ENCODE assay signal across 11 cellular contexts in the genomic region with DNA sequence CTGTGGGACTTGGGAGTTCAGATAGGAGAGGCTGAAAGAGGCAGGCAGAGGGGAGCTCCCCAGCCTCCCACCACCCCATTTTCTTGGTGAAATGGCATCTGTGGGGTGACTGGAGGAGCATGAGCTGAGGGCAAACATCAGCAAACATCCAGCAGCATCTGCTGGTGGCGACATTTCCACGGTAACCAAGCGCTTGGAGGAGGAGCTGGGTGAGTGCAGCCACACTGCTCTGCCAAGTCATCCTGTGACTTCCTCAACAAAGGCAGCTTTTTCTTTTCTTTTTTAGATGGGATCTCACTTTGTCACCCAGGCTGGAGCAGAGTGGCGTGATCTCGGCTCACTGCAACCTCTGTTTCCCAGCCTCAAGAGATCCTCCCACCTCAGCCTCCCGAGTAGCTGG. TPM values are rescaled to one million over a fixed set of nuclear protein-coding genes. Genes with fewer than 3 reads are reported as not detected.
A peak's percentile ranks its signal among the peaks of the same experiment; 100 is the strongest.
DNase-seq lines count a peak whose midpoint lies in the region; ATAC-seq and TF ChIP-seq lines count a peak whose summit lies in the region.
"Had no signal": no experiment of that assay in that cellular context is flagged by ENCODE, and none has a peak within 500 bp of the region (broad histone marks: within the 10 kb centered on the region; RNA-seq: fewer than 3 reads in every experiment).

No MANE protein-coding gene starts in this region.

- TF ChIP-seq CTCF in CD8-positive, alpha-beta T cell (IDR thresholded peaks at IDR 0.05): no peak
- TF ChIP-seq CTCF in WERI-Rb-1 (IDR thresholded peaks at IDR 0.05; ENCODE audit: low read depth, low read length): no peak

- H3K27me3 Mint-ChIP-seq in CD8-positive, alpha-beta T cell (ENCODE audit: low read depth): no peaks in the 10 kb centered on the region
- H3K27me3 Mint-ChIP-seq: progenitor cell of endocrine pancreas had no signal

- H3K27ac Mint-ChIP-seq in CD8-positive, alpha-beta T cell: peak overlapping the region; percentile 80
- H3K27ac Mint-ChIP-seq in activated naive CD4-positive, alpha-beta T cell treated with anti-CD3 and anti-CD28 coated beads, Interleukin-2, amount 50 U/mL, for 72 hours: peak overlapping the region; percentile 55 to 79
- H3K27ac Mint-ChIP-seq: progenitor cell of endocrine pancreas had no signal

- H3K36me3 ChIP-seq in CD8-positive, alpha-beta T cell (ENCODE audit: insufficient read depth, low read length): no peaks in the 10 kb centered on the region
- peaks cover 73% of the 10 kb centered on the region for H3K36me3 ChIP-seq in WERI-Rb-1

- no peak overlapping the region for H3K27ac ChIP-seq in CD8-positive, alpha-beta T cell (ENCODE audit: low read depth, low read length)
- no peak overlapping the region for H3K27ac ChIP-seq in WERI-Rb-1
- H3K27ac ChIP-seq: stomach had no signal

- H3K9me3 ChIP-seq in CD8-positive, alpha-beta T cell (ENCODE audit: low read length): no peaks in the 10 kb centered on the region
- H3K9me3 ChIP-seq in WERI-Rb-1 (ENCODE audit: severe bottlenecking): no peaks in the 10 kb centered on the region
- H3K9me3 ChIP-seq: stomach had no signal

- peaks cover 56% of the 10 kb centered on the region for H3K36me3 Mint-ChIP-seq in CD8-positive, alpha-beta T cell
- H3K36me3 Mint-ChIP-seq in activated naive CD4-positive, alpha-beta T cell treated with anti-CD3 and anti-CD28 coated beads, Interleukin-2, amount 50 U/mL, for 72 hours: peaks cover 10 to 35% of the 10 kb centered on the region in 2 donors

- H3K4me1 Mint-ChIP-seq in CD8-positive, alpha-beta T cell (ENCODE audit: low read depth): peaks cover 79% of the 10 kb centered on the region

- no peaks in the 10 kb centered on the region for H3K27me3 ChIP-seq in CD8-positive, alpha-beta T cell (ENCODE audit: insufficient read depth, low read length)
- H3K27me3 ChIP-seq in WERI-Rb-1 (ENCODE audit: insufficient read depth, low read depth, severe bottlenecking): no peaks in the 10 kb centered on the region
- H3K27me3 ChIP-seq: stomach had no signal

- no peaks in the 10 kb centered on the region for H3K9me3 Mint-ChIP-seq in CD8-positive, alpha-beta T cell
- H3K9me3 Mint-ChIP-seq in activated naive CD4-positive, alpha-beta T cell treated with anti-CD3 and anti-CD28 coated beads, Interleukin-2, amount 50 U/mL, for 72 hours: no peaks in the 10 kb centered on the region

- POLR2A ChIA-PET in CD8-positive, alpha-beta T cell (lab: Charles Lee): interaction anchor here (0.7 to 1.5 kb wide), 2 partner anchors 52 to 126 kb away, joined by 3 read pairs; a partner anchor contains a TSS

- peak; percentile 59 for ATAC-seq in CD8-positive, alpha-beta T cell
- peak; percentile 58 to 87 for ATAC-seq in activated naive CD4-positive, alpha-beta T cell treated with anti-CD3 and anti-CD28 coated beads, Interleukin-2, amount 50 U/mL, for 72 hours
- no peak for ATAC-seq in HG03521 (IDR thresholded peaks at IDR 0.05; ENCODE audit: unreplicated experiment)

- no peak overlapping the region for H3K4me3 ChIP-seq in CD8-positive, alpha-beta T cell (ENCODE audit: low read depth, low read length)
- H3K4me3 ChIP-seq in WERI-Rb-1 (ENCODE audit: low read depth, low read length): no peak overlapping the region
- H3K4me3 ChIP-seq: stomach had no signal

- CTCF ChIA-PET in CD8-positive, alpha-beta T cell (lab: Charles Lee): interaction anchor here (1.4 kb wide), 1 partner anchor 15 kb away, joined by 5 read pairs; no protein-coding TSS in a partner anchor

- peak in 2 of 7 experiments; percentile 25 to 31 for DNase-seq in CD8-positive, alpha-beta T cell
- DNase-seq in HT1080 (ENCODE audit: low read depth) (peak; percentile 22), lung microvascular endothelial cell (ENCODE audit: low read depth in 2 of 2) (peak; percentile 32 to 41), WERI-Rb-1 (no peak), SW 1271 (lab: John Stamatoyannopoulos, UW) (no peak), NCI-H187 treated with DMSO at 0.1 percent for 48 hours (lab: John Stamatoyannopoulos, UW) (no peak)
- DNase-seq in activated naive CD4-positive, alpha-beta T cell treated with anti-CD3 and anti-CD28 coated beads, Interleukin-2, amount 50 U/mL, for 72 hours (ENCODE audit: low spot score in 2 of 2): peak in 1 of 2 donors; percentile 31
- DNase-seq: NCI-H2227 treated with DMSO at 0.1 percent for 48 hours, stomach had no signal

- no peak overlapping the region for H3K4me3 Mint-ChIP-seq in CD8-positive, alpha-beta T cell

- peaks cover 72% of the 10 kb centered on the region for H3K4me1 ChIP-seq in CD8-positive, alpha-beta T cell (ENCODE audit: insufficient read depth, low read length)

- intact Hi-C loops in CD8-positive, alpha-beta T cell (cut with DNase I, micrococcal nuclease): no loop called here

RNA-seq across cellular contexts. Expression of a gene that starts 5.6 kb away (rescaled TPM):
- 10 to 100 TPM; 62.0 to 69.0 TPM for total RNA-seq in CD8-positive, alpha-beta T cell
- 163 and 170 TPM in 2 replicates for total RNA-seq in HT1080 (2014; rRNA removed; shearing (Covaris generic))
- polyA plus RNA-seq in HT1080 (2015; cell fraction: cytosol; rRNA removed): 85.0 and 106 TPM in 2 replicates
- 26.0 and 26.6 TPM in 2 replicates for polyA plus RNA-seq in HT1080 (2015; cell fraction: nucleus; rRNA removed)
- 100 to 1,000 TPM; 142 to 148 TPM for total RNA-seq in activated naive CD4-positive, alpha-beta T cell treated with anti-CD3 and anti-CD28 coated beads, Interleukin-2, amount 50 U/mL, for 72 hours
- total RNA-seq in lung microvascular endothelial cell: 32.7 and 34.7 TPM in 2 replicates

RNA-seq across cellular contexts. Expression of a gene that starts 18.3 kb away (rescaled TPM):
- total RNA-seq in CD8-positive, alpha-beta T cell: 10 to 100 TPM; 19.0 to 20.4 TPM
- not detected in 2 replicates for total RNA-seq in HT1080 (2014; rRNA removed; shearing (Covaris generic))
- 0.60 and 2.5 TPM in 2 replicates for polyA plus RNA-seq in HT1080 (2015; cell fraction: cytosol; rRNA removed)
- 0.35 and 2.2 TPM in 2 replicates for polyA plus RNA-seq in HT1080 (2015; cell fraction: nucleus; rRNA removed)
- 10 to 100 TPM in 1 of 2 donors, 1 to 10 TPM in 1; 5.9 to 21.6 TPM for total RNA-seq in activated naive CD4-positive, alpha-beta T cell treated with anti-CD3 and anti-CD28 coated beads, Interleukin-2, amount 50 U/mL, for 72 hours
- total RNA-seq in lung microvascular endothelial cell: 1.8 and 2.8 TPM in 2 replicates

RNA-seq across cellular contexts. Expression of a gene that starts 31.3 kb away (rescaled TPM):
- 10 to 100 TPM; 50.0 to 53.4 TPM for total RNA-seq in CD8-positive, alpha-beta T cell
- 39.3 and 45.8 TPM in 2 replicates for total RNA-seq in HT1080 (2014; rRNA removed; shearing (Covaris generic))
- polyA plus RNA-seq in HT1080 (2015; cell fraction: cytosol; rRNA removed): 24.0 and 30.4 TPM in 2 replicates
- 23.4 and 24.6 TPM in 2 replicates for polyA plus RNA-seq in HT1080 (2015; cell fraction: nucleus; rRNA removed)
- 10 to 100 TPM; 15.6 to 40.0 TPM for total RNA-seq in activated naive CD4-positive, alpha-beta T cell treated with anti-CD3 and anti-CD28 coated beads, Interleukin-2, amount 50 U/mL, for 72 hours
- 26.4 and 33.1 TPM in 2 replicates for total RNA-seq in lung microvascular endothelial cell

RNA-seq across cellular contexts. Expression of a gene that starts 51.5 kb away (rescaled TPM):
- 10 to 100 TPM; 10.4 to 11.9 TPM for total RNA-seq in CD8-positive, alpha-beta T cell
- 44.5 and 63.4 TPM in 2 replicates for total RNA-seq in HT1080 (2014; rRNA removed; shearing (Covaris generic))
- 39.7 and 51.5 TPM in 2 replicates for polyA plus RNA-seq in HT1080 (2015; cell fraction: cytosol; rRNA removed)
- polyA plus RNA-seq in HT1080 (2015; cell fraction: nucleus; rRNA removed): 40.4 and 54.1 TPM in 2 replicates
- total RNA-seq in activated naive CD4-positive, alpha-beta T cell treated with anti-CD3 and anti-CD28 coated beads, Interleukin-2, amount 50 U/mL, for 72 hours: 10 to 100 TPM; 33.0 to 38.4 TPM
- 24.8 and 27.9 TPM in 2 replicates for total RNA-seq in lung microvascular endothelial cell

Comparison
In these comparisons a context has a peak if more than half of its experiments do, and no peak if none do; other contexts are left out.
1. DNase-seq: peak in HT1080 (single experiment) and lung microvascular endothelial cell (2 of 2); none in WERI-Rb-1 (single experiment), SW 1271 (0 of 2) and NCI-H187 treated with DMSO at 0.1 percent for 48 hours (single experiment).